Comparison of ENCODE assay signal across 1 cellular context in genomic region chr1:100037665-100038400, GRCh38.
A peak's percentile ranks its signal among the peaks of the same experiment; 100 is the strongest.
TF ChIP-seq lines count a peak whose summit lies in the region.

No MANE protein-coding gene starts in this region.

TF ChIP-seq in HepG2, 621 proteins besides CTCF, POLR2A, EP300 and RAD21 (continued from another document and continues in another):
- TF ChIP-seq, protein P1, sequence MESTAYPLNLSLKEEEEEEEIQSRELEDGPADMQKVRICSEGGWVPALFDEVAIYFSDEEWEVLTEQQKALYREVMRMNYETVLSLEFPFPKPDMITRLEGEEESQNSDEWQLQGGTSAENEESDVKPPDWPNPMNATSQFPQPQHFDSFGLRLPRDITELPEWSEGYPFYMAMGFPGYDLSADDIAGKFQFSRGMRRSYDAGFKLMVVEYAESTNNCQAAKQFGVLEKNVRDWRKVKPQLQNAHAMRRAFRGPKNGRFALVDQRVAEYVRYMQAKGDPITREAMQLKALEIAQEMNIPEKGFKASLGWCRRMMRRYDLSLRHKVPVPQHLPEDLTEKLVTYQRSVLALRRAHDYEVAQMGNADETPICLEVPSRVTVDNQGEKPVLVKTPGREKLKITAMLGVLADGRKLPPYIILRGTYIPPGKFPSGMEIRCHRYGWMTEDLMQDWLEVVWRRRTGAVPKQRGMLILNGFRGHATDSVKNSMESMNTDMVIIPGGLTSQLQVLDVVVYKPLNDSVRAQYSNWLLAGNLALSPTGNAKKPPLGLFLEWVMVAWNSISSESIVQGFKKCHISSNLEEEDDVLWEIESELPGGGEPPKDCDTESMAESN (CRISPR knock-in tag; conservative IDR thresholded peaks at IDR 0.05), result peak; percentile 89
- TF ChIP-seq, protein P2, sequence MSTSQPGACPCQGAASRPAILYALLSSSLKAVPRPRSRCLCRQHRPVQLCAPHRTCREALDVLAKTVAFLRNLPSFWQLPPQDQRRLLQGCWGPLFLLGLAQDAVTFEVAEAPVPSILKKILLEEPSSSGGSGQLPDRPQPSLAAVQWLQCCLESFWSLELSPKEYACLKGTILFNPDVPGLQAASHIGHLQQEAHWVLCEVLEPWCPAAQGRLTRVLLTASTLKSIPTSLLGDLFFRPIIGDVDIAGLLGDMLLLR (CRISPR knock-in tag; IDR thresholded peaks at IDR 0.05), result no peak; the same call in 1 of the 2 replicates
- TF ChIP-seq, protein P3, sequence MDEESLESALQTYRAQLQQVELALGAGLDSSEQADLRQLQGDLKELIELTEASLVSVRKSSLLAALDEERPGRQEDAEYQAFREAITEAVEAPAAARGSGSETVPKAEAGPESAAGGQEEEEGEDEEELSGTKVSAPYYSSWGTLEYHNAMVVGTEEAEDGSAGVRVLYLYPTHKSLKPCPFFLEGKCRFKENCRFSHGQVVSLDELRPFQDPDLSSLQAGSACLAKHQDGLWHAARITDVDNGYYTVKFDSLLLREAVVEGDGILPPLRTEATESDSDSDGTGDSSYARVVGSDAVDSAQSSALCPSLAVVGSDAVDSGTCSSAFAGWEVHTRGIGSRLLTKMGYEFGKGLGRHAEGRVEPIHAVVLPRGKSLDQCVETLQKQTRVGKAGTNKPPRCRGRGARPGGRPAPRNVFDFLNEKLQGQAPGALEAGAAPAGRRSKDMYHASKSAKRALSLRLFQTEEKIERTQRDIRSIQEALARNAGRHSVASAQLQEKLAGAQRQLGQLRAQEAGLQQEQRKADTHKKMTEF (CRISPR knock-in tag; IDR thresholded peaks at IDR 0.05), result peak; percentile 81; the same call in 1 of the 2 replicates
- TF ChIP-seq ATF7-NPFF (CRISPR knock-in tag; IDR thresholded peaks at IDR 0.05; ENCODE audit: low read depth), result peak; percentile 57
- peak; percentile 43 for TF ChIP-seq ZNF18 (CRISPR knock-in tag; IDR thresholded peaks at IDR 0.05; ENCODE audit: insufficient replicate concordance)
- peak; percentile 84 for TF ChIP-seq TFE3 (CRISPR knock-in tag; IDR thresholded peaks at IDR 0.05)
- no peak for TF ChIP-seq EED (CRISPR knock-in tag; IDR thresholded peaks at IDR 0.05)
- TF ChIP-seq, protein P4, sequence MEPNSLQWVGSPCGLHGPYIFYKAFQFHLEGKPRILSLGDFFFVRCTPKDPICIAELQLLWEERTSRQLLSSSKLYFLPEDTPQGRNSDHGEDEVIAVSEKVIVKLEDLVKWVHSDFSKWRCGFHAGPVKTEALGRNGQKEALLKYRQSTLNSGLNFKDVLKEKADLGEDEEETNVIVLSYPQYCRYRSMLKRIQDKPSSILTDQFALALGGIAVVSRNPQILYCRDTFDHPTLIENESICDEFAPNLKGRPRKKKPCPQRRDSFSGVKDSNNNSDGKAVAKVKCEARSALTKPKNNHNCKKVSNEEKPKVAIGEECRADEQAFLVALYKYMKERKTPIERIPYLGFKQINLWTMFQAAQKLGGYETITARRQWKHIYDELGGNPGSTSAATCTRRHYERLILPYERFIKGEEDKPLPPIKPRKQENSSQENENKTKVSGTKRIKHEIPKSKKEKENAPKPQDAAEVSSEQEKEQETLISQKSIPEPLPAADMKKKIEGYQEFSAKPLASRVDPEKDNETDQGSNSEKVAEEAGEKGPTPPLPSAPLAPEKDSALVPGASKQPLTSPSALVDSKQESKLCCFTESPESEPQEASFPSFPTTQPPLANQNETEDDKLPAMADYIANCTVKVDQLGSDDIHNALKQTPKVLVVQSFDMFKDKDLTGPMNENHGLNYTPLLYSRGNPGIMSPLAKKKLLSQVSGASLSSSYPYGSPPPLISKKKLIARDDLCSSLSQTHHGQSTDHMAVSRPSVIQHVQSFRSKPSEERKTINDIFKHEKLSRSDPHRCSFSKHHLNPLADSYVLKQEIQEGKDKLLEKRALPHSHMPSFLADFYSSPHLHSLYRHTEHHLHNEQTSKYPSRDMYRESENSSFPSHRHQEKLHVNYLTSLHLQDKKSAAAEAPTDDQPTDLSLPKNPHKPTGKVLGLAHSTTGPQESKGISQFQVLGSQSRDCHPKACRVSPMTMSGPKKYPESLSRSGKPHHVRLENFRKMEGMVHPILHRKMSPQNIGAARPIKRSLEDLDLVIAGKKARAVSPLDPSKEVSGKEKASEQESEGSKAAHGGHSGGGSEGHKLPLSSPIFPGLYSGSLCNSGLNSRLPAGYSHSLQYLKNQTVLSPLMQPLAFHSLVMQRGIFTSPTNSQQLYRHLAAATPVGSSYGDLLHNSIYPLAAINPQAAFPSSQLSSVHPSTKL (CRISPR knock-in tag; IDR thresholded peaks at IDR 0.05), result peak; percentile 69; the same call in 1 of the 2 replicates
- TF ChIP-seq MXD1 (CRISPR knock-in tag; IDR thresholded peaks at IDR 0.05), result no peak; the same call in 1 of the 2 replicates
- peak; percentile 92 for TF ChIP-seq ZNF367 (CRISPR knock-in tag; IDR thresholded peaks at IDR 0.05; ENCODE audit: borderline replicate concordance)
- 0 out of 2 replicates have a peak, but pooled peaks have one; percentile 45 for TF ChIP-seq ZNF432 (CRISPR knock-in tag; IDR thresholded peaks at IDR 0.05; ENCODE audit: borderline replicate concordance)
- peak; percentile 95 for TF ChIP-seq KMT2A (CRISPR knock-in tag; IDR thresholded peaks at IDR 0.05)
- no peak for TF ChIP-seq SSRP1 (CRISPR knock-in tag; IDR thresholded peaks at IDR 0.05)
- no peak for TF ChIP-seq BRCA1 (CRISPR knock-in tag; IDR thresholded peaks at IDR 0.05)
- peak; percentile 100 for TF ChIP-seq TAF1 (CRISPR knock-in tag; IDR thresholded peaks at IDR 0.05)
- TF ChIP-seq ZNF746 (CRISPR knock-in tag; IDR thresholded peaks at IDR 0.05), result peak; percentile 34; the same call in 1 of the 2 replicates
- 0 out of 2 replicates have a peak, but pooled peaks have one; percentile 44 for TF ChIP-seq ZNF557 (CRISPR knock-in tag; IDR thresholded peaks at IDR 0.05)
- TF ChIP-seq CREBL2 (CRISPR knock-in tag; IDR thresholded peaks at IDR 0.05; ENCODE audit: borderline replicate concordance), result no peak
- peak; percentile 74 for TF ChIP-seq THAP11 (CRISPR knock-in tag; IDR thresholded peaks at IDR 0.05)
- 0 out of 2 replicates have a peak, but pooled peaks have one; percentile 49 for TF ChIP-seq GATA4 (IDR thresholded peaks at IDR 0.05; ENCODE audit: borderline replicate concordance, low read depth)
- peak; percentile 55; the same call in 1 of the 2 replicates for TF ChIP-seq ZNF572 (CRISPR knock-in tag; IDR thresholded peaks at IDR 0.05)
- TF ChIP-seq TCF12 (IDR thresholded peaks at IDR 0.05), result no peak
- TF ChIP-seq TCF12 (CRISPR knock-in tag; IDR thresholded peaks at IDR 0.05), result peak; percentile 76; the same call in 1 of the 2 replicates
- no peak for TF ChIP-seq TCF7L2 (IDR thresholded peaks at IDR 0.05; ENCODE audit: low read depth, low read length)
- peak; percentile 66; the same call in 1 of the 2 replicates for TF ChIP-seq MAZ (IDR thresholded peaks at IDR 0.05; ENCODE audit: borderline replicate concordance, low read depth, low read length)
- peak; percentile 84 for TF ChIP-seq MAZ (CRISPR knock-in tag; IDR thresholded peaks at IDR 0.05; ENCODE audit: low read depth)
- TF ChIP-seq POLR2G (IDR thresholded peaks at IDR 0.05; ENCODE audit: low read depth, low read length), result peak; percentile 96
- peak; percentile 77 for TF ChIP-seq CREB1 (IDR thresholded peaks at IDR 0.05)
- no peak; the same call in none of the 2 replicates for TF ChIP-seq CREB1 (CRISPR knock-in tag; IDR thresholded peaks at IDR 0.05)
- TF ChIP-seq, protein P5, sequence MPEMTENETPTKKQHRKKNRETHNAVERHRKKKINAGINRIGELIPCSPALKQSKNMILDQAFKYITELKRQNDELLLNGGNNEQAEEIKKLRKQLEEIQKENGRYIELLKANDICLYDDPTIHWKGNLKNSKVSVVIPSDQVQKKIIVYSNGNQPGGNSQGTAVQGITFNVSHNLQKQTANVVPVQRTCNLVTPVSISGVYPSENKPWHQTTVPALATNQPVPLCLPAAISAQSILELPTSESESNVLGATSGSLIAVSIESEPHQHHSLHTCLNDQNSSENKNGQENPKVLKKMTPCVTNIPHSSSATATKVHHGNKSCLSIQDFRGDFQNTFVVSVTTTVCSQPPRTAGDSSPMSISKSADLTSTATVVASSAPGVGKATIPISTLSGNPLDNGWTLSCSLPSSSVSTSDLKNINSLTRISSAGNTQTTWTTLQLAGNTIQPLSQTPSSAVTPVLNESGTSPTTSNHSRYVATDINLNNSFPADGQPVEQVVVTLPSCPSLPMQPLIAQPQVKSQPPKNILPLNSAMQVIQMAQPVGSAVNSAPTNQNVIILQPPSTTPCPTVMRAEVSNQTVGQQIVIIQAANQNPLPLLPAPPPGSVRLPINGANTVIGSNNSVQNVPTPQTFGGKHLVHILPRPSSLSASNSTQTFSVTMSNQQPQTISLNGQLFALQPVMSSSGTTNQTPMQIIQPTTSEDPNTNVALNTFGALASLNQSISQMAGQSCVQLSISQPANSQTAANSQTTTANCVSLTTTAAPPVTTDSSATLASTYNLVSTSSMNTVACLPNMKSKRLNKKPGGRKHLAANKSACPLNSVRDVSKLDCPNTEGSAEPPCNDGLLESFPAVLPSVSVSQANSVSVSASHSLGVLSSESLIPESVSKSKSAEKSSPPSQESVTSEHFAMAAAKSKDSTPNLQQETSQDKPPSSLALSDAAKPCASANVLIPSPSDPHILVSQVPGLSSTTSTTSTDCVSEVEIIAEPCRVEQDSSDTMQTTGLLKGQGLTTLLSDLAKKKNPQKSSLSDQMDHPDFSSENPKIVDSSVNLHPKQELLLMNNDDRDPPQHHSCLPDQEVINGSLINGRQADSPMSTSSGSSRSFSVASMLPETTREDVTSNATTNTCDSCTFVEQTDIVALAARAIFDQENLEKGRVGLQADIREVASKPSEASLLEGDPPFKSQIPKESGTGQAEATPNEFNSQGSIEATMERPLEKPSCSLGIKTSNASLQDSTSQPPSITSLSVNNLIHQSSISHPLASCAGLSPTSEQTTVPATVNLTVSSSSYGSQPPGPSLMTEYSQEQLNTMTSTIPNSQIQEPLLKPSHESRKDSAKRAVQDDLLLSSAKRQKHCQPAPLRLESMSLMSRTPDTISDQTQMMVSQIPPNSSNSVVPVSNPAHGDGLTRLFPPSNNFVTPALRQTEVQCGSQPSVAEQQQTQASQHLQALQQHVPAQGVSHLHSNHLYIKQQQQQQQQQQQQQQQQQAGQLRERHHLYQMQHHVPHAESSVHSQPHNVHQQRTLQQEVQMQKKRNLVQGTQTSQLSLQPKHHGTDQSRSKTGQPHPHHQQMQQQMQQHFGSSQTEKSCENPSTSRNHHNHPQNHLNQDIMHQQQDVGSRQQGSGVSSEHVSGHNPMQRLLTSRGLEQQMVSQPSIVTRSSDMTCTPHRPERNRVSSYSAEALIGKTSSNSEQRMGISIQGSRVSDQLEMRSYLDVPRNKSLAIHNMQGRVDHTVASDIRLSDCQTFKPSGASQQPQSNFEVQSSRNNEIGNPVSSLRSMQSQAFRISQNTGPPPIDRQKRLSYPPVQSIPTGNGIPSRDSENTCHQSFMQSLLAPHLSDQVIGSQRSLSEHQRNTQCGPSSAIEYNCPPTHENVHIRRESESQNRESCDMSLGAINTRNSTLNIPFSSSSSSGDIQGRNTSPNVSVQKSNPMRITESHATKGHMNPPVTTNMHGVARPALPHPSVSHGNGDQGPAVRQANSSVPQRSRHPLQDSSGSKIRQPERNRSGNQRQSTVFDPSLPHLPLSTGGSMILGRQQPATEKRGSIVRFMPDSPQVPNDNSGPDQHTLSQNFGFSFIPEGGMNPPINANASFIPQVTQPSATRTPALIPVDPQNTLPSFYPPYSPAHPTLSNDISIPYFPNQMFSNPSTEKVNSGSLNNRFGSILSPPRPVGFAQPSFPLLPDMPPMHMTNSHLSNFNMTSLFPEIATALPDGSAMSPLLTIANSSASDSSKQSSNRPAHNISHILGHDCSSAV (CRISPR knock-in tag; IDR thresholded peaks at IDR 0.05; ENCODE audit: borderline replicate concordance), result no peak
- TF ChIP-seq NCOR1 (IDR thresholded peaks at IDR 0.05; ENCODE audit: borderline replicate concordance, low read length), result no peak
- TF ChIP-seq STAG1 (CRISPR knock-in tag; IDR thresholded peaks at IDR 0.05), result 0 out of 2 replicates have a peak, but pooled peaks have one; percentile 1
- TF ChIP-seq PHF5A (CRISPR knock-in tag; IDR thresholded peaks at IDR 0.05; ENCODE audit: low read depth, unreplicated experiment), result peak; percentile 56
- no peak for TF ChIP-seq FOXJ3 (CRISPR knock-in tag; IDR thresholded peaks at IDR 0.05; ENCODE audit: borderline replicate concordance)
- TF ChIP-seq ZNF720 (CRISPR knock-in tag; IDR thresholded peaks at IDR 0.05), result no peak
- TF ChIP-seq, protein P6, sequence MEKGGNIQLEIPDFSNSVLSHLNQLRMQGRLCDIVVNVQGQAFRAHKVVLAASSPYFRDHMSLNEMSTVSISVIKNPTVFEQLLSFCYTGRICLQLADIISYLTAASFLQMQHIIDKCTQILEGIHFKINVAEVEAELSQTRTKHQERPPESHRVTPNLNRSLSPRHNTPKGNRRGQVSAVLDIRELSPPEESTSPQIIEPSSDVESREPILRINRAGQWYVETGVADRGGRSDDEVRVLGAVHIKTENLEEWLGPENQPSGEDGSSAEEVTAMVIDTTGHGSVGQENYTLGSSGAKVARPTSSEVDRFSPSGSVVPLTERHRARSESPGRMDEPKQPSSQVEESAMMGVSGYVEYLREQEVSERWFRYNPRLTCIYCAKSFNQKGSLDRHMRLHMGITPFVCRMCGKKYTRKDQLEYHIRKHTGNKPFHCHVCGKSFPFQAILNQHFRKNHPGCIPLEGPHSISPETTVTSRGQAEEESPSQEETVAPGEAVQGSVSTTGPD (CRISPR knock-in tag; IDR thresholded peaks at IDR 0.05), result no peak
- 0 out of 2 replicates have a peak, but pooled peaks have one; percentile 18 for TF ChIP-seq FOXO1 (CRISPR knock-in tag; IDR thresholded peaks at IDR 0.05)
- peak; percentile 81 for TF ChIP-seq ZC3H13 (CRISPR knock-in tag; IDR thresholded peaks at IDR 0.05)
- 0 out of 2 replicates have a peak, but pooled peaks have one; percentile 33 for TF ChIP-seq ZNF552 (CRISPR knock-in tag; IDR thresholded peaks at IDR 0.05; ENCODE audit: borderline replicate concordance)
